In the genomic region with DNA sequence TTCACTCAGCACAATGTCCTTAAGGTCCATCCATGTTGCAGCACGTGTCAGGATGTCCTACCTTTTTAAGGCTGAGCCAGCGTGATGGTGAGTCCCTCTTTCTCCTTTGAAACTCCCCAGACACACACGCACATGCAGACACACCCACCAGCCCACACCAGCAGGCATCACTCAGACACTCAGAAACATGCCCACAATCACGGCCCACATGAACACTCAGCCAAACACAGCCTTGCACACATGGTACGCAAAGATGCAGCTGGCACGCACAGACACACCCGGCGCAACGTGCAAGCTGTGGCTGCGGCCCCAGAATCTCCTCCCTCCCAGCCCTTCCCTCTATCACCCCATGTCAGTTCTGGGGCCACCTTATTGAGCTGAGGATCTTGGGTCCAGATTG, we compare ENCODE assay signal across 17 cellular contexts. TPM values are rescaled to one million over a fixed set of nuclear protein-coding genes. Genes with fewer than 3 reads are reported as not detected.
"Had no signal": no experiment of that assay in that cellular context is flagged by ENCODE, and none has a peak within 500 bp of the region (broad histone marks: within the 10 kb centered on the region; RNA-seq: fewer than 3 reads in every experiment).

No MANE protein-coding gene starts in this region.

- H3K27ac Mint-ChIP-seq: activated CD4-positive, alpha-beta T cell treated with anti-CD3 and anti-CD28 coated beads, Interleukin-2, amount 10 ng/mL, durations not matched to agents 7 days and 5 days; activated T-helper 1 cell treated with anti-CD3 and anti-CD28 coated beads, Interleukin-12 subunit alpha, Interleukin-12 subunit beta, Interleukin-2, Interleukin-4 antibody, amounts not matched to agents 30 ng/mL and 10 ng/mL and 1 ng/mL, durations not matched to agents 14 hours and 24 hours and 36 hours; nephron; T-helper 2 cell treated with Interferon-gamma antibody and Interleukin-4, amounts not matched to agents 5 μg/mL and 100 μg/mL, for 36 hours had no signal

- H3K4me1 Mint-ChIP-seq: activated CD4-positive, alpha-beta T cell treated with anti-CD3 and anti-CD28 coated beads, Interleukin-2, amount 10 ng/mL, durations not matched to agents 7 days and 5 days; stimulated activated naive CD8-positive, alpha-beta T cell treated with anti-CD3 and anti-CD28 coated beads, Interleukin-15, amount 100 ng/mL, for 72 hours had no signal

- H3K27ac ChIP-seq: brain microvascular endothelial cell, psoas muscle, spleen had no signal

- H3K9me3 ChIP-seq: heart right ventricle, psoas muscle, spleen, thoracic aorta had no signal

- ATAC-seq: heart right ventricle; left lobe of liver; psoas muscle; sciatic nerve; stimulated activated naive CD8-positive, alpha-beta T cell treated with anti-CD3 and anti-CD28 coated beads, Interleukin-15, amount 100 ng/mL, for 72 hours had no signal

- FAIRE-seq: frontal cortex had no signal

- H3K4me3 Mint-ChIP-seq: activated CD4-positive, alpha-beta T cell treated with anti-CD3 and anti-CD28 coated beads, Interleukin-2, amount 10 ng/mL, durations not matched to agents 7 days and 5 days; activated T-helper 1 cell treated with anti-CD3 and anti-CD28 coated beads, Interleukin-12 subunit alpha, Interleukin-12 subunit beta, Interleukin-2, Interleukin-4 antibody, amounts not matched to agents 30 ng/mL and 10 ng/mL and 1 ng/mL, durations not matched to agents 14 hours and 24 hours and 36 hours; nephron; stimulated activated naive CD8-positive, alpha-beta T cell treated with anti-CD3 and anti-CD28 coated beads, Interleukin-15, amount 100 ng/mL, for 72 hours; T-helper 2 cell treated with Interferon-gamma antibody and Interleukin-4, amounts not matched to agents 5 μg/mL and 100 μg/mL, for 36 hours had no signal

- H3K27me3 ChIP-seq: brain microvascular endothelial cell, heart right ventricle, spleen had no signal

- H3K27me3 Mint-ChIP-seq: stimulated activated naive CD8-positive, alpha-beta T cell treated with anti-CD3 and anti-CD28 coated beads, Interleukin-15, amount 100 ng/mL, for 72 hours had no signal

- H3K36me3 ChIP-seq: brain microvascular endothelial cell had no signal

- H3K4me3 ChIP-seq: heart right ventricle, psoas muscle, spleen, thoracic aorta had no signal

- H3K9me3 Mint-ChIP-seq: activated CD4-positive, alpha-beta T cell treated with anti-CD3 and anti-CD28 coated beads, Interleukin-2, amount 10 ng/mL, durations not matched to agents 7 days and 5 days; activated T-helper 1 cell treated with anti-CD3 and anti-CD28 coated beads, Interleukin-12 subunit alpha, Interleukin-12 subunit beta, Interleukin-2, Interleukin-4 antibody, amounts not matched to agents 30 ng/mL and 10 ng/mL and 1 ng/mL, durations not matched to agents 14 hours and 24 hours and 36 hours; nephron; stimulated activated naive CD8-positive, alpha-beta T cell treated with anti-CD3 and anti-CD28 coated beads, Interleukin-15, amount 100 ng/mL, for 72 hours; T-helper 2 cell treated with Interferon-gamma antibody and Interleukin-4, amounts not matched to agents 5 μg/mL and 100 μg/mL, for 36 hours had no signal

- DNase-seq: activated CD4-positive, alpha-beta T cell treated with anti-CD3 and anti-CD28 coated beads, Interleukin-2, amount 10 ng/mL, durations not matched to agents 7 days and 5 days; activated CD8-positive, alpha-beta memory T cell treated with anti-CD3 and anti-CD28 coated beads for 24 hours; brain microvascular endothelial cell; effector CD8-positive, alpha-beta T cell; heart right ventricle; mammary epithelial cell; psoas muscle; spleen; stimulated activated naive CD8-positive, alpha-beta T cell treated with anti-CD3 and anti-CD28 coated beads, Interleukin-15, amount 100 ng/mL, for 72 hours; SW 1271 had no signal

RNA-seq across cellular contexts. Expression of gene RAB3IL1, which starts 34.0 kb away (rescaled TPM):
- total RNA-seq: activated CD4-positive, alpha-beta T cell treated with anti-CD3 and anti-CD28 coated beads, Interleukin-2, amount 10 ng/mL, durations not matched to agents 7 days and 5 days had no signal
